In the genomic region with DNA sequence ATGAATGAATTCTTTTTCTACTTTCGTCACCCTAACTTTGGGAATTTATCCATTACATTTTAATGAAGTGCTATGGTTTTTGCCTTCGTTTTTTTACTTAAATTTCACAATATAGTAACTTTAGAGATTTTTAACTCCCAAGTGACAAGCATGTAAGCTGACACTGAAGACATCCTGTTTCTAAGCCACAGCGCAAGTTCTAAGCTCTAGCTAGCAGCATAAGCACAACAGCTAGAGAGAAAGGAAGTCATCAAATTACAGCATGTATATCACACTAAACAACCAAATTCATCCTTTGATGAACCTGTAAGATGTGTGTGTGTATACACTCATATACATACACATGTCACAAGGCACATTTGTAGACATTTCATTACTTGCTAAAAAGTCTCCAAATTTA, we compare ENCODE assay signal across 19 cellular contexts.
DNase-seq lines count a peak whose midpoint lies in the region; TF ChIP-seq lines count a peak whose summit lies in the region.
"Had no signal": no experiment of that assay in that cellular context is flagged by ENCODE, and none has a peak within 500 bp of the region (broad histone marks: within the 10 kb centered on the region; RNA-seq: fewer than 3 reads in every experiment).

No MANE protein-coding gene starts in this region.

- DNase-seq in NCI-H748 (lab: John Stamatoyannopoulos, UW; ENCODE audit: unreplicated experiment) (peak; percentile 2), NCI-H748 treated with DMSO at 0.1 percent for 48 hours (lab: John Stamatoyannopoulos, UW) (no peak), RPMI7951 (ENCODE audit: low read depth) (peak; percentile 46), fibroblast of lung (ENCODE audit: low read depth in 2 of 2) (peak; percentile 20 to 51), skeletal muscle cell (ENCODE audit: low read depth) (peak; percentile 76), glomerular visceral epithelial cell (ENCODE audit: extremely low spot score) (no peak), UCSD-AML1 (lab: John Stamatoyannopoulos, UW; ENCODE audit: unreplicated experiment) (no peak), AML-193 (lab: John Stamatoyannopoulos, UW) (no peak)
- DNase-seq: activated CD4-positive, CD25-positive, alpha-beta regulatory T cell; activated CD8-positive, alpha-beta memory T cell treated with anti-CD3 and anti-CD28 coated beads for 24 hours; activated naive CD8-positive, alpha-beta T cell treated with anti-CD3 and anti-CD28 coated beads, Interleukin-2, amount 10 ng/mL, durations not matched to agents 7 days and 5 days; dermis blood vessel endothelial cell; hippocampal formation; MV-4-11; NCI-H187 treated with DMSO at 0.1 percent for 48 hours; SHP77 treated with DMSO at 0.1 percent for 48 hours; stimulated activated CD4-positive, alpha-beta T cell treated with anti-CD3 and anti-CD28 coated beads, Interleukin-12 subunit alpha, Interleukin-12 subunit beta, amount 100 ng/mL, for 4 hours had no signal

- H3K4me1 ChIP-seq in fibroblast of lung (ENCODE audit: control insufficient read depth, extremely low read depth, insufficient read depth, low read length): peaks cover 6% of the 10 kb centered on the region
- H3K4me1 ChIP-seq: vagina had no signal

- no peaks in the 10 kb centered on the region for H3K9me3 ChIP-seq in fibroblast of lung (ENCODE audit: control insufficient read depth, insufficient read depth, low read depth, low read length)
- H3K9me3 ChIP-seq: vagina had no signal

- H3K27ac ChIP-seq in fibroblast of lung (ENCODE audit: insufficient read depth, low read length): no peak overlapping the region
- H3K27ac ChIP-seq: C4-2B, vagina had no signal

- H4K20me1 ChIP-seq in fibroblast of lung (ENCODE audit: control insufficient read depth, extremely low read depth, insufficient read depth, low read length): no peaks in the 10 kb centered on the region

- no peak overlapping the region for H3K4me2 ChIP-seq in fibroblast of lung (ENCODE audit: extremely low read depth, insufficient read depth, low read length)

- TF ChIP-seq CTCF in fibroblast of lung (conservative IDR thresholded peaks at IDR 0.05 in 1 of 2, IDR thresholded peaks at IDR 0.05 in 1 of 2; ENCODE audit: low read depth in 1 of 2, low read length in 2 of 2): no peak

- no peaks in the 10 kb centered on the region for H3K79me2 ChIP-seq in fibroblast of lung (ENCODE audit: control insufficient read depth, insufficient read depth, low read length)

- H3K4me3 ChIP-seq in fibroblast of lung (replicated peaks in 1 of 4; ENCODE audit: control extremely low read depth in 1 of 4, insufficient read depth in 1 of 4, low read depth in 3 of 4, low read length in 4 of 4) (no peak overlapping the region), skeletal muscle cell (ENCODE audit: low read depth, low read length) (no peak overlapping the region)
- H3K4me3 ChIP-seq: vagina had no signal

- H3K36me3 ChIP-seq in fibroblast of lung (ENCODE audit: control insufficient read depth, insufficient read depth, low read length): no peaks in the 10 kb centered on the region
- H3K36me3 ChIP-seq: vagina had no signal

- no peak overlapping the region for H3K9ac ChIP-seq in fibroblast of lung (ENCODE audit: insufficient read depth, low read length)

- no peaks in the 10 kb centered on the region for H3K27me3 ChIP-seq in fibroblast of lung (ENCODE audit: control insufficient read depth, insufficient read depth, low read length)
- H3K27me3 ChIP-seq: vagina had no signal

- no peak overlapping the region for H2AFZ ChIP-seq in fibroblast of lung (ENCODE audit: low read length)

Comparison
In these comparisons a context has a peak if more than half of its experiments do, and no peak if none do; other contexts are left out.
1. DNase-seq: peak in NCI-H748 (single experiment), RPMI7951 (single experiment), fibroblast of lung (2 of 2) and skeletal muscle cell (single experiment); none in NCI-H748 treated with DMSO at 0.1 percent for 48 hours (single experiment), glomerular visceral epithelial cell (single experiment), UCSD-AML1 (single experiment) and AML-193 (0 of 2).